In the genomic region with DNA sequence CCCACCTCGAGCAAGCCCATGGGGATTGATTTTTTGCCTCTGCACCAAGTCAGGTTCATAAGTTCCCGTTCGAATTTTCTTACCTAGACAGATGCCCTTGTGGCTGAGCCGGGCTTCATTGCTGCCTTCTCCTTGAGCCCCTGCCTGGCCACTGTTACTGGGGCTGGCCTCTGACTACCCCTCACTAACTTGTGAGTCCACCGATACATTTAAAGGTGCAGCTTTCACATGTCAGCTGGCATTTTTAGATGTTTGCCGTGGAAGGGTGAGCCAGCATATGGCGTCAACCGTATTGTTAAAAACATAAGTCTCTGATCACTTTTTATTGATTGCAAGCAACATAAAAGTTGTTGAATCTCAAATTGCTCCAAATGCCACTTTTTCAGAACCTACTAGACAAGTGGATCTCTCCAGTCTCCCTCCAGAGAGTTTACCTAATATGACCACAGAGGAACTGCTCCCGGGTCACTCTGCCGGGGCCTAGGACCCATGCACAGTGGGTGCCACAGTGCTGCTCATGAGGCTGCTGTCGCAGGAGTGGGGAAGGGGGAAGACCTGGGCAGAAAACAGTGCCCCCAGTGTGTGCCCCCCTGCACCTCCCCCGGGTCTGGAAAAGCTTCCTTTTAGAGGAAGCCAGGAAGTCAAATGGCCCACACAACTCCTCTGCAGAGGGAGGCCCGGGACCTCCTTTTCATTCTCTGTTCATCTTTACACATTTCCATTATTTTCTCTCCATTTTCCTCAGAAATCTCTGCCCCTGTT, we compare ENCODE assay signal across 20 cellular contexts.
"Had no signal": no experiment of that assay in that cellular context is flagged by ENCODE, and none has a peak within 500 bp of the region (broad histone marks: within the 10 kb centered on the region; RNA-seq: fewer than 3 reads in every experiment).

No MANE protein-coding gene starts in this region.

- H3K4me1 ChIP-seq: foreskin keratinocyte, lower lobe of right lung, upper lobe of right lung had no signal

- H3K27ac Mint-ChIP-seq: progenitor cell of endocrine pancreas had no signal

- H3K27me3 ChIP-seq: brain microvascular endothelial cell, foreskin keratinocyte, upper lobe of right lung had no signal

- H3K36me3 ChIP-seq: brain microvascular endothelial cell had no signal

- ATAC-seq: foreskin keratinocyte, left lobe of liver, lower lobe of right lung, mucosa of descending colon had no signal

- H3K4me3 ChIP-seq: lower lobe of right lung, mucosa of descending colon, upper lobe of right lung had no signal

- H3K27ac ChIP-seq: brain microvascular endothelial cell, foreskin keratinocyte, lower lobe of right lung, upper lobe of right lung had no signal

- H3K27me3 Mint-ChIP-seq: naive B cell had no signal

- H3K9me3 ChIP-seq: lower lobe of right lung, mucosa of descending colon, upper lobe of right lung had no signal

- DNase-seq: activated CD4-positive, alpha-beta T cell treated with anti-CD3 and anti-CD28 coated beads, Interleukin-2, amount 50 U/mL, for 1 hour; activated CD4-positive, CD25-positive, alpha-beta regulatory T cell; aorta; brain microvascular endothelial cell; central memory CD4-positive, alpha-beta T cell; dermis blood vessel endothelial cell; effector memory CD4-positive, alpha-beta T cell; foreskin keratinocyte; lower lobe of right lung; mesendoderm; mucosa of descending colon; naive B cell; retina; SIG-M5; stimulated activated CD4-positive, alpha-beta T cell treated with anti-CD3 and anti-CD28 coated beads, Interleukin-4, amount 100 ng/mL, for 24 hours; stimulated activated naive CD4-positive, alpha-beta T cell treated with Interleukin-2 at 50 U/mL for 16 hours; upper lobe of right lung had no signal

- H3K4me3 Mint-ChIP-seq: neural crest cell had no signal

- H3K4me1 Mint-ChIP-seq: naive B cell had no signal

- H3K9me3 Mint-ChIP-seq: naive B cell, neural crest cell had no signal
